8 cellular contexts compared by ENCODE assay signal in genomic region chr1:181106022-181106312, GRCh38. TPM values are rescaled to one million over a fixed set of nuclear protein-coding genes. Genes with fewer than 3 reads are reported as not detected.
DNase-seq lines count a peak whose midpoint lies in the region; ATAC-seq and TF ChIP-seq lines count a peak whose summit lies in the region.

No MANE protein-coding gene starts in this region.

- H3K36me3 ChIP-seq in right atrium auricular region (no peaks in the 10 kb centered on the region), vagina (no peaks in the 10 kb centered on the region)

- H3K4me3 Mint-ChIP-seq in brain, result peak overlapping the region; percentile 78 to 87 (median 83)
- peak overlapping the region; percentile 80 to 98 (median 88) for H3K4me3 Mint-ChIP-seq in naive thymus-derived CD8-positive, alpha-beta T cell

- H3K27me3 ChIP-seq in right atrium auricular region (no peaks in the 10 kb centered on the region), vagina (no peaks in the 10 kb centered on the region)

- H3K27ac Mint-ChIP-seq in brain, result peak overlapping the region; percentile 95 to 99 (median 97)
- peak overlapping the region; percentile 77 to 98 (median 92) for H3K27ac Mint-ChIP-seq in naive thymus-derived CD8-positive, alpha-beta T cell

- peaks cover 0 to 5% (median 0%) of the 10 kb centered on the region in 5 experiments for H3K9me3 Mint-ChIP-seq in brain
- no peaks in the 10 kb centered on the region for H3K9me3 Mint-ChIP-seq in naive thymus-derived CD8-positive, alpha-beta T cell

- peaks cover 0 to 44% of the 10 kb centered on the region in 2 donors for H3K4me1 ChIP-seq in right atrium auricular region
- peaks cover 31% of the 10 kb centered on the region for H3K4me1 ChIP-seq in vagina

- peaks cover 7% of the 10 kb centered on the region for H3K27me3 Mint-ChIP-seq in brain
- H3K27me3 Mint-ChIP-seq in naive thymus-derived CD8-positive, alpha-beta T cell, result peaks cover 0 to 3% (median 0%) of the 10 kb centered on the region in 5 donors

- POLR2A ChIA-PET in naive thymus-derived CD8-positive, alpha-beta T cell (lab: Charles Lee), result interaction anchor here (1.2 to 12.1 kb wide), 12 partner anchors 9 to 291 kb away, joined by 3 to 239 read pairs (median 6); partner anchors contain the start of genes IER5 and MR1

- H3K4me3 ChIP-seq in right atrium auricular region (peak overlapping the region in 1 of 2 donors; percentile 72), vagina (peak overlapping the region in 1 of 2 donors; percentile 68)

- H3K36me3 Mint-ChIP-seq in brain, result no peaks in the 10 kb centered on the region
- H3K36me3 Mint-ChIP-seq in naive thymus-derived CD8-positive, alpha-beta T cell, result no peaks in the 10 kb centered on the region

- no peak for TF ChIP-seq CTCF in right atrium auricular region (IDR thresholded peaks at IDR 0.05)
- no peak for TF ChIP-seq CTCF in brain (conservative IDR thresholded peaks at IDR 0.05)
- TF ChIP-seq CTCF in vagina (IDR thresholded peaks at IDR 0.05), result no peak

- peaks cover 92% of the 10 kb centered on the region for H3K4me1 Mint-ChIP-seq in brain
- peaks cover 20 to 55% (median 47%) of the 10 kb centered on the region in 4 donors for H3K4me1 Mint-ChIP-seq in naive thymus-derived CD8-positive, alpha-beta T cell

- ATAC-seq in naive thymus-derived CD8-positive, alpha-beta T cell, result no peak
- ATAC-seq in GM18520 (IDR thresholded peaks at IDR 0.05; ENCODE audit: unreplicated experiment) (no peak), GM21576 (IDR thresholded peaks at IDR 0.05; ENCODE audit: unreplicated experiment) (no peak)

- H3K9me3 ChIP-seq in right atrium auricular region (no peaks in the 10 kb centered on the region), vagina (no peaks in the 10 kb centered on the region)

- no peak for TF ChIP-seq POLR2A in vagina (IDR thresholded peaks at IDR 0.05)

- intact Hi-C loops in cardiac septum (cut with DNase I), result loop anchor here (1.0 kb wide), 1 partner anchor 16 kb away; no protein-coding TSS in a partner anchor
- intact Hi-C loops in vagina (cut with DNase I), result no loop called here

- DNase-seq in right atrium auricular region (ENCODE audit: low spot score) (no peak), cardiac septum (ENCODE audit: low spot score) (no peak), vagina (ENCODE audit: extremely low spot score in 2 of 2) (no peak), COR-L47 (lab: John Stamatoyannopoulos, UW) (no peak)
- DNase-seq in naive thymus-derived CD8-positive, alpha-beta T cell, result no peak

- H3K27ac ChIP-seq in right atrium auricular region (peak overlapping the region; percentile 63 to 70), vagina (peak overlapping the region; percentile 77)

RNA-seq across cellular contexts. Expression of gene IER5, which starts 17.5 kb away (rescaled TPM):
- total RNA-seq in right atrium auricular region (10 to 100 TPM; 25.6 to 55.1 TPM), cardiac septum (20.5 TPM), vagina (13.0 TPM)
- polyA plus RNA-seq in brain (ENCODE audit: insufficient read depth, low read depth, low replicate concordance), result 12.4 TPM
- 10 to 100 TPM; 18.7 to 19.6 TPM for total RNA-seq in naive thymus-derived CD8-positive, alpha-beta T cell
- 1 to 10 TPM; 2.5 to 9.4 (median 8.3) TPM for polyA plus RNA-seq in naive thymus-derived CD8-positive, alpha-beta T cell
